In genomic region chr10:129970404-129971364, GRCh38 we compare ENCODE assay signal across 1 cellular context.
A peak's percentile ranks its signal among the peaks of the same experiment; 100 is the strongest.
TF ChIP-seq lines count a peak whose summit lies in the region.

No MANE protein-coding gene starts in this region.

TF ChIP-seq in neural cell, 6 proteins besides CTCF, POLR2A, EP300 and RAD21:
- TF ChIP-seq EZH2 (IDR thresholded peaks at IDR 0.05; ENCODE audit: borderline replicate concordance, insufficient read depth, low read length, poor library complexity, severe bottlenecking): peak; percentile 97
- TF ChIP-seq SMC3 (conservative IDR thresholded peaks at IDR 0.05; ENCODE audit: poor library complexity): no peak
- no peak for TF ChIP-seq MXI1 (conservative IDR thresholded peaks at IDR 0.05; ENCODE audit: poor library complexity, severe bottlenecking)
- no peak for TF ChIP-seq POLR2AphosphoS5 (IDR thresholded peaks at IDR 0.05)
- no peak for TF ChIP-seq REST (IDR thresholded peaks at IDR 0.05; ENCODE audit: borderline replicate concordance)
